In genomic region chr3:142175478-142175877, GRCh38 we compare ENCODE assay signal across 24 cellular contexts.
"Had no signal": no experiment of that assay in that cellular context is flagged by ENCODE, and none has a peak within 500 bp of the region (broad histone marks: within the 10 kb centered on the region; RNA-seq: fewer than 3 reads in every experiment).

No MANE protein-coding gene starts in this region.

- ATAC-seq: activated CD4-positive, CD25-positive, alpha-beta regulatory T cell treated with anti-CD3 and anti-CD28 coated beads, Interleukin-2, amount 50 U/mL, for 24 hours; activated CD8-positive, alpha-beta T cell treated with anti-CD3 and anti-CD28 coated beads for 36 hours; activated naive CD8-positive, alpha-beta T cell treated with anti-CD3 and anti-CD28 coated beads, Interleukin-2, amount 50 U/mL, for 24 hours; activated T-cell treated with anti-CD3 and anti-CD28 coated beads, Interleukin-2, amount 50 U/mL, for 72 hours; body of pancreas; PC-3; SK-N-SH treated with all-trans-retinoic acid at 6 μM for 48 hours had no signal

- H3K27ac Mint-ChIP-seq: activated CD8-positive, alpha-beta T cell treated with anti-CD3 and anti-CD28 coated beads for 36 hours; activated naive CD4-positive, alpha-beta T cell treated with anti-CD3 and anti-CD28 coated beads, Interleukin-2, amount 50 U/mL, for 24 hours; activated naive CD8-positive, alpha-beta T cell treated with anti-CD3 and anti-CD28 coated beads, Interleukin-2, amount 50 U/mL, for 24 hours; activated T-cell treated with anti-CD3 and anti-CD28 coated beads, Interleukin-2, amount 50 U/mL, for 72 hours had no signal

- H3K4me1 Mint-ChIP-seq: activated naive CD4-positive, alpha-beta T cell treated with anti-CD3 and anti-CD28 coated beads, Interleukin-2, amount 50 U/mL, for 24 hours; activated naive CD8-positive, alpha-beta T cell treated with anti-CD3 and anti-CD28 coated beads, Interleukin-2, amount 50 U/mL, for 24 hours had no signal

- H3K4me3 ChIP-seq: ascending aorta, body of pancreas, SJSA1 had no signal

- H3K9me3 Mint-ChIP-seq: activated CD8-positive, alpha-beta T cell treated with anti-CD3 and anti-CD28 coated beads for 36 hours; activated naive CD4-positive, alpha-beta T cell treated with anti-CD3 and anti-CD28 coated beads, Interleukin-2, amount 50 U/mL, for 24 hours; activated naive CD8-positive, alpha-beta T cell treated with anti-CD3 and anti-CD28 coated beads, Interleukin-2, amount 50 U/mL, for 24 hours; activated T-cell treated with anti-CD3 and anti-CD28 coated beads, Interleukin-2, amount 50 U/mL, for 72 hours had no signal

- DNase-seq: activated CD4-positive, alpha-beta T cell treated with anti-CD3 and anti-CD28 coated beads for 4 hours; activated CD8-positive, alpha-beta memory T cell treated with anti-CD3 and anti-CD28 coated beads, Interleukin-2, amount 50 U/mL, for 4 hours; activated CD8-positive, alpha-beta T cell treated with anti-CD3 and anti-CD28 coated beads for 36 hours; activated naive CD8-positive, alpha-beta T cell treated with anti-CD3 and anti-CD28 coated beads, Interleukin-2, amount 50 U/mL, for 24 hours; activated T-cell treated with anti-CD3 and anti-CD28 coated beads, Interleukin-2, amount 50 U/mL, for 72 hours; amniotic stem cell; body of pancreas; cerebellar nuclear complex; Kasumi-1; KBM-7; NCI-H1092; NCI-H1417 treated with DMSO at 0.1 percent for 48 hours; NCI-H1694; NCI-H2029 treated with DMSO at 0.1 percent for 48 hours; NCI-H345; NCI-H510A; PC-3; SHP77; SW 1271 had no signal

- H3K27me3 ChIP-seq: ascending aorta, body of pancreas, SJSA1 had no signal

- H3K27ac ChIP-seq: ascending aorta, body of pancreas, SJSA1 had no signal

- H3K4me1 ChIP-seq: ascending aorta, body of pancreas, SJSA1 had no signal

- H3K9me3 ChIP-seq: ascending aorta, body of pancreas, SJSA1 had no signal

- H3K4me3 Mint-ChIP-seq: activated CD8-positive, alpha-beta T cell treated with anti-CD3 and anti-CD28 coated beads for 36 hours; activated naive CD4-positive, alpha-beta T cell treated with anti-CD3 and anti-CD28 coated beads, Interleukin-2, amount 50 U/mL, for 24 hours; activated naive CD8-positive, alpha-beta T cell treated with anti-CD3 and anti-CD28 coated beads, Interleukin-2, amount 50 U/mL, for 24 hours; activated T-cell treated with anti-CD3 and anti-CD28 coated beads, Interleukin-2, amount 50 U/mL, for 72 hours had no signal

- H3K27me3 Mint-ChIP-seq: activated CD8-positive, alpha-beta T cell treated with anti-CD3 and anti-CD28 coated beads for 36 hours; activated naive CD4-positive, alpha-beta T cell treated with anti-CD3 and anti-CD28 coated beads, Interleukin-2, amount 50 U/mL, for 24 hours; activated naive CD8-positive, alpha-beta T cell treated with anti-CD3 and anti-CD28 coated beads, Interleukin-2, amount 50 U/mL, for 24 hours had no signal
